Comparison of ENCODE assay signal across 28 cellular contexts in genomic region chr1:233625510-233625981, GRCh38. TPM values are rescaled to one million over a fixed set of nuclear protein-coding genes. Genes with fewer than 3 reads are reported as not detected.
DNase-seq lines count a peak whose midpoint lies in the region; ATAC-seq and TF ChIP-seq lines count a peak whose summit lies in the region.
"Had no signal": no experiment of that assay in that cellular context is flagged by ENCODE, and none has a peak within 500 bp of the region (broad histone marks: within the 10 kb centered on the region; RNA-seq: fewer than 3 reads in every experiment).

No MANE protein-coding gene starts in this region.

- H3K4me3 Mint-ChIP-seq in type B pancreatic cell: no peak overlapping the region
- H3K4me3 Mint-ChIP-seq: CD4-positive, alpha-beta memory T cell; IgD-negative memory B cell had no signal

- H3K27me3 ChIP-seq in KMS-11 (ENCODE audit: insufficient read depth, low read depth): no peaks in the 10 kb centered on the region
- no peaks in the 10 kb centered on the region for H3K27me3 ChIP-seq in transverse colon
- H3K27me3 ChIP-seq: BLaER1 treated with 17β-estradiol and CSF1 and Interleukin-3, amounts not matched to agents 10 nM and 100 nM; SJSA1 had no signal

- H3K4me1 Mint-ChIP-seq in type B pancreatic cell (ENCODE audit: unreplicated experiment): no peaks in the 10 kb centered on the region
- H3K4me1 Mint-ChIP-seq: CD4-positive, alpha-beta memory T cell; IgD-negative memory B cell had no signal

- H3K27ac ChIP-seq in KMS-11: peak overlapping the region; percentile 93
- peak overlapping the region; percentile 24 for H3K27ac ChIP-seq in caudate nucleus (ENCODE audit: low read depth, low read length)
- peak overlapping the region; percentile 58 to 68 (median 64) for H3K27ac ChIP-seq in transverse colon
- H3K27ac ChIP-seq: BLaER1 treated with 17β-estradiol and CSF1 and Interleukin-3, amounts not matched to agents 10 nM and 100 nM; HL-60; SJSA1 had no signal

- peaks cover 82% of the 10 kb centered on the region for H3K79me2 ChIP-seq in KMS-11 (ENCODE audit: insufficient read depth, low read depth)

- H3K9me3 Mint-ChIP-seq in type B pancreatic cell: no peaks in the 10 kb centered on the region
- H3K9me3 Mint-ChIP-seq: CD4-positive, alpha-beta memory T cell; IgD-negative memory B cell had no signal

- H2AFZ ChIP-seq in KMS-11 (ENCODE audit: low read depth): no peak overlapping the region

- peaks cover 18% of the 10 kb centered on the region for H3K36me3 Mint-ChIP-seq in type B pancreatic cell
- H3K36me3 Mint-ChIP-seq: CD4-positive, alpha-beta memory T cell; IgD-negative memory B cell had no signal

- H3K27ac Mint-ChIP-seq in type B pancreatic cell: no peak overlapping the region
- H3K27ac Mint-ChIP-seq: CD4-positive, alpha-beta memory T cell; IgD-negative memory B cell had no signal

- H4K20me1 ChIP-seq in KMS-11 (ENCODE audit: insufficient read depth): no peaks in the 10 kb centered on the region
- H4K20me1 ChIP-seq: BLaER1 treated with 17β-estradiol and CSF1 and Interleukin-3, amounts not matched to agents 10 nM and 100 nM had no signal

- TF ChIP-seq POLR2A in transverse colon (IDR thresholded peaks at IDR 0.05): no peak

- H3K4me3 ChIP-seq in KMS-11 (IDR thresholded peaks at IDR 0.05; ENCODE audit: insufficient read depth, low read depth, low read length): no peak overlapping the region
- H3K4me3 ChIP-seq in transverse colon: no peak overlapping the region
- H3K4me3 ChIP-seq: BLaER1 treated with 17β-estradiol and CSF1 and Interleukin-3, amounts not matched to agents 10 nM and 100 nM; HAP-1; SJSA1 had no signal

- 51 to 58% methylated on average over 3 to 4 of the region's 4 CpGs for WGBS in transverse colon (ENCODE audit: low coverage in 1 of 2), 2 donors

- no peaks in the 10 kb centered on the region for H3K9me3 ChIP-seq in transverse colon
- H3K9me3 ChIP-seq: BLaER1 treated with 17β-estradiol and CSF1 and Interleukin-3, amounts not matched to agents 10 nM and 100 nM; HAP-1; SJSA1 had no signal

- no peak overlapping the region; the same call in 1 of the 2 replicates for H3K9ac ChIP-seq in KMS-11
- H3K9ac ChIP-seq: BLaER1 treated with 17β-estradiol and CSF1 and Interleukin-3, amounts not matched to agents 10 nM and 100 nM had no signal

- in situ Hi-C loops in transverse colon (cut with MboI; ENCODE audit: low pct_ligation_motif_present in 1 of 4, low pct_unique_long_range_greater_than_20kb in 1 of 4, low sequenced_read_pairs in 3 of 4): no loop called here

- H3K4me2 ChIP-seq in KMS-11: peak overlapping the region; percentile 86
- H3K4me2 ChIP-seq: BLaER1 treated with 17β-estradiol and CSF1 and Interleukin-3, amounts not matched to agents 10 nM and 100 nM had no signal

- intact Hi-C loops in left colon (cut with DNase I, micrococcal nuclease): no loop called here
- intact Hi-C loops in transverse colon (cut with DNase I; ENCODE audit: low total_unique reads): no loop called here
- intact Hi-C loops in Right ventricle myocardium inferior (cut with DNase I): no loop called here

- DNase-seq in caudate nucleus (lab: John Stamatoyannopoulos, UW) (peak in 2 of 61 donors; percentile 19 to 23), left colon (peak in 1 of 2 donors; percentile 51), transverse colon (peak; percentile 47), type B pancreatic cell (ENCODE audit: extremely low spot score, unreplicated experiment) (no peak), T-helper 9 cell (no peak), Right ventricle myocardium inferior (ENCODE audit: missing footprints) (no peak)
- DNase-seq: AML-193; CD4-positive, alpha-beta memory T cell; COR-L47; DMS53; GOT3; Karpas-422; NCI-H1092 treated with DMSO at 0.1 percent for 48 hours; NCI-H1436; NCI-H1930; NCI-H2107; NCI-H446; NCI-H524 treated with DMSO at 0.1 percent for 48 hours; NCI-H774; NK-92 treated with Interleukin-12 subunit alpha and Interleukin-12 subunit beta, amount 100 ng/mL, for 24 hours; PC-3; Right ventricle myocardium superior had no signal

- H3K36me3 ChIP-seq in KMS-11 (ENCODE audit: insufficient read depth) (no peaks in the 10 kb centered on the region), transverse colon (no peaks in the 10 kb centered on the region)
- H3K36me3 ChIP-seq: BLaER1 treated with 17β-estradiol and CSF1 and Interleukin-3, amounts not matched to agents 10 nM and 100 nM; HAP-1; SJSA1 had no signal

- H3K4me1 ChIP-seq in KMS-11 (ENCODE audit: low read depth, poor library complexity, severe bottlenecking) (peaks cover 98% of the 10 kb centered on the region), transverse colon (peaks cover 3 to 55% (median 26%) of the 10 kb centered on the region in 4 donors)
- H3K4me1 ChIP-seq: BLaER1 treated with 17β-estradiol and CSF1 and Interleukin-3, amounts not matched to agents 10 nM and 100 nM; HAP-1; SJSA1 had no signal

- TF ChIP-seq CTCF in KMS-11 (conservative IDR thresholded peaks at IDR 0.05; ENCODE audit: low read depth, low read length) (no peak), transverse colon (IDR thresholded peaks at IDR 0.05) (no peak), type B pancreatic cell (conservative IDR thresholded peaks at IDR 0.05) (no peak)

- peak; percentile 86 for ATAC-seq in left colon
- ATAC-seq in Right ventricle myocardium inferior: no peak
- ATAC-seq: PC-3 had no signal

- no peaks in the 10 kb centered on the region for H3K27me3 Mint-ChIP-seq in type B pancreatic cell

- TF ChIP-seq EP300 in transverse colon (IDR thresholded peaks at IDR 0.05; ENCODE audit: low read depth): no peak

RNA-seq across cellular contexts. Expression of gene KCNK1, which starts 11.6 kb away (rescaled TPM):
- total RNA-seq in left colon (10 to 100 TPM; 56.5 to 61.4 TPM), transverse colon (10 to 100 TPM in 3 of 4 donors, 1 to 10 TPM in 1; 1.2 to 25.7 (median 21.7) TPM), type B pancreatic cell (ENCODE audit: low replicate concordance) (13.7 and 18.7 TPM in 2 replicates), Right ventricle myocardium inferior (25.4 TPM)
- total RNA-seq: CD4-positive, alpha-beta memory T cell; SJSA1 had no signal

Comparison
In these comparisons a context has a peak if more than half of its experiments do, and no peak if none do; other contexts are left out.
1. H3K27ac ChIP-seq: peak in every context shown above with its lines; median percentile 93 in KMS-11; 64 in transverse colon; 24 in caudate nucleus.